In genomic region chr3:123755508-123755907, GRCh38 we compare ENCODE assay signal across 20 cellular contexts.
DNase-seq lines count a peak whose midpoint lies in the region; ATAC-seq and TF ChIP-seq lines count a peak whose summit lies in the region.
"Had no signal": no experiment of that assay in that cellular context is flagged by ENCODE, and none has a peak within 500 bp of the region (broad histone marks: within the 10 kb centered on the region; RNA-seq: fewer than 3 reads in every experiment).

No MANE protein-coding gene starts in this region.

- no peak for TF ChIP-seq POLR2A in sigmoid colon (IDR thresholded peaks at IDR 0.05)

- H3K27me3 ChIP-seq in MG63 = no peaks in the 10 kb centered on the region
- no peaks in the 10 kb centered on the region for H3K27me3 ChIP-seq in sigmoid colon
- H3K27me3 ChIP-seq: adrenal gland, breast epithelium, left lung had no signal

- DNase-seq in Calu3 (peak; percentile 15), MG63 (peak; percentile 43), kidney tubule cell (ENCODE audit: low spot score) (peak; percentile 47), sigmoid colon (no peak), coronary artery (ENCODE audit: low spot score) (no peak)
- DNase-seq in effector CD4-positive, alpha-beta T cell = no peak
- DNase-seq: activated CD4-positive, alpha-beta memory T cell treated with anti-CD3 and anti-CD28 coated beads, Interleukin-2, amount 10 ng/mL, durations not matched to agents 7 days and 5 days; activated gamma-delta T cell; adrenal gland; CD8-positive, alpha-beta T cell; DMS79; head of caudate nucleus; midbrain; NCI-H1417 treated with DMSO at 0.1 percent for 48 hours; T-helper 9 cell had no signal

- peaks cover 73% of the 10 kb centered on the region for H3K4me1 Mint-ChIP-seq in Calu3 (ENCODE audit: low read depth, unreplicated experiment)

- no peak for TF ChIP-seq EP300 in sigmoid colon (IDR thresholded peaks at IDR 0.05)

- CTCF ChIA-PET in Calu3 (lab: Charles Lee) = no interaction called here

- no peaks in the 10 kb centered on the region for H3K27me3 Mint-ChIP-seq in Calu3 (ENCODE audit: unreplicated experiment)

- H3K36me3 Mint-ChIP-seq in Calu3 (ENCODE audit: insufficient read depth, unreplicated experiment) = no peaks in the 10 kb centered on the region
- H3K36me3 Mint-ChIP-seq: CD8-positive, alpha-beta T cell had no signal

- H3K27ac ChIP-seq in sigmoid colon (peak overlapping the region in 3 of 4 donors; percentile 34 to 65 (median 46)), coronary artery (peak overlapping the region in 1 of 2 donors; percentile 40)
- H3K27ac ChIP-seq: adrenal gland, breast epithelium, left lung had no signal

- ATAC-seq in GM21390 (IDR thresholded peaks at IDR 0.05; ENCODE audit: unreplicated experiment) = no peak
- ATAC-seq in GM19463 (IDR thresholded peaks at IDR 0.05; ENCODE audit: unreplicated experiment) = no peak
- ATAC-seq: CD8-positive, alpha-beta T cell had no signal

- peaks cover 0 to 63% (median 45%) of the 10 kb centered on the region in 4 donors for H3K4me1 ChIP-seq in sigmoid colon
- H3K4me1 ChIP-seq: adrenal gland had no signal

- 57 to 69% methylated on average over 2 of the region's 2 CpGs for WGBS in sigmoid colon, 2 donors

- peaks cover 4% of the 10 kb centered on the region for H3K9me3 Mint-ChIP-seq in Calu3 (ENCODE audit: low read depth, unreplicated experiment)
- H3K9me3 Mint-ChIP-seq: activated CD4-positive, alpha-beta memory T cell treated with anti-CD3 and anti-CD28 coated beads, Interleukin-2, amount 10 ng/mL, durations not matched to agents 7 days and 5 days; CD8-positive, alpha-beta T cell; neural crest cell had no signal

- no peak for TF ChIP-seq CTCF in Calu3 (IDR thresholded peaks at IDR 0.05; ENCODE audit: unreplicated experiment)
- no peak for TF ChIP-seq CTCF in sigmoid colon (IDR thresholded peaks at IDR 0.05)
- no peak for TF ChIP-seq CTCF in coronary artery (IDR thresholded peaks at IDR 0.05)

- BruUV-seq in Calu3 (replicated peaks; lab: Mats Ljungman, UMichigan) = no TSS peak

- H3K36me3 ChIP-seq in MG63 (peaks cover 15% of the 10 kb centered on the region), sigmoid colon (no peaks in the 10 kb centered on the region)
- H3K36me3 ChIP-seq: adrenal gland, breast epithelium, left lung had no signal

- H3K27ac Mint-ChIP-seq in Calu3 (ENCODE audit: unreplicated experiment) = peak overlapping the region; percentile 31
- H3K27ac Mint-ChIP-seq: activated CD4-positive, alpha-beta memory T cell treated with anti-CD3 and anti-CD28 coated beads, Interleukin-2, amount 10 ng/mL, durations not matched to agents 7 days and 5 days; CD8-positive, alpha-beta T cell had no signal

- peak overlapping the region; percentile 58 for H3K4me3 Mint-ChIP-seq in Calu3 (ENCODE audit: low read depth, unreplicated experiment)
- H3K4me3 Mint-ChIP-seq: activated CD4-positive, alpha-beta memory T cell treated with anti-CD3 and anti-CD28 coated beads, Interleukin-2, amount 10 ng/mL, durations not matched to agents 7 days and 5 days; CD8-positive, alpha-beta T cell; neural crest cell had no signal

- H3K4me3 ChIP-seq in MG63 = no peak overlapping the region
- no peak overlapping the region for H3K4me3 ChIP-seq in sigmoid colon
- no peak overlapping the region for H3K4me3 ChIP-seq in coronary artery
- H3K4me3 ChIP-seq: adrenal gland, breast epithelium, left lung had no signal

- H3K9me3 ChIP-seq in MG63 = peaks cover 10% of the 10 kb centered on the region
- no peaks in the 10 kb centered on the region for H3K9me3 ChIP-seq in sigmoid colon
- H3K9me3 ChIP-seq: adrenal gland, breast epithelium, left lung had no signal

- intact Hi-C loops in Calu3 (cut with micrococcal nuclease; ENCODE audit: unreplicated experiment) (loop anchor here (2.0 to 10.0 kb wide), 3 partner anchors 62 to 209 kb away; partner anchors contain the start of gene CCDC14), sigmoid colon (cut with DNase I) (no loop called here)

Comparison
In these comparisons a context has a peak if more than half of its experiments do, and no peak if none do; other contexts are left out.
1. DNase-seq: peak in Calu3 (single experiment), MG63 (single experiment) and kidney tubule cell (single experiment); none in sigmoid colon (single experiment), effector CD4-positive, alpha-beta T cell (single experiment) and coronary artery (single experiment).